ENCODE assay signal across 16 cellular contexts in genomic region chr15:58401276-58401675, GRCh38. TPM values are rescaled to one million over a fixed set of nuclear protein-coding genes. Genes with fewer than 3 reads are reported as not detected.
A peak's percentile ranks its signal among the peaks of the same experiment; 100 is the strongest.
DNase-seq lines count a peak whose midpoint lies in the region; ATAC-seq and FAIRE-seq lines count a peak whose summit lies in the region.
"Had no signal": no experiment of that assay in that cellular context is flagged by ENCODE, and none has a peak within 500 bp of the region (broad histone marks: within the 10 kb centered on the region; RNA-seq: fewer than 3 reads in every experiment).

No MANE protein-coding gene starts in this region.

- H3K27ac Mint-ChIP-seq in activated T-cell treated with anti-CD3 and anti-CD28 coated beads, Interleukin-2, amount 50 U/mL, for 24 hours, result no peak overlapping the region
- H3K27ac Mint-ChIP-seq: CD8-positive, alpha-beta memory T cell had no signal

- H3K36me3 Mint-ChIP-seq in activated T-cell treated with anti-CD3 and anti-CD28 coated beads, Interleukin-2, amount 50 U/mL, for 24 hours (ENCODE audit: low read depth), result no peaks in the 10 kb centered on the region
- H3K36me3 Mint-ChIP-seq: CD8-positive, alpha-beta memory T cell had no signal

- DNase-seq in DMS 273 (lab: John Stamatoyannopoulos, UW; ENCODE audit: unreplicated experiment) (peak; percentile 94), NCI-H2171 (lab: John Stamatoyannopoulos, UW) (peak; percentile 13), NCI-H82 treated with DMSO at 0.1 percent for 48 hours (lab: John Stamatoyannopoulos, UW; ENCODE audit: unreplicated experiment) (peak; percentile 37), cerebellum (ENCODE audit: low spot score) (peak; percentile 79), iPS-NIHi11 (ENCODE audit: low spot score) (no peak), GM19239 (ENCODE audit: insufficient read length, low spot score) (no peak)
- DNase-seq in activated T-cell treated with anti-CD3 and anti-CD28 coated beads, Interleukin-2, amount 50 U/mL, for 24 hours, result no peak
- DNase-seq: 8988T; AML-193; CD8-positive, alpha-beta memory T cell; DMS79 treated with DMSO at 0.1 percent for 48 hours; EL; GDM1 had no signal

- FAIRE-seq in GM19239 (lab: Jason Lieb, UNC), result no peak
- FAIRE-seq: GM12892, H1 had no signal

- H3K27me3 Mint-ChIP-seq in activated T-cell treated with anti-CD3 and anti-CD28 coated beads, Interleukin-2, amount 50 U/mL, for 24 hours, result no peaks in the 10 kb centered on the region

- H3K9me3 Mint-ChIP-seq in activated T-cell treated with anti-CD3 and anti-CD28 coated beads, Interleukin-2, amount 50 U/mL, for 24 hours, result no peaks in the 10 kb centered on the region
- H3K9me3 Mint-ChIP-seq: CD8-positive, alpha-beta memory T cell had no signal

- ATAC-seq in HG02642 (IDR thresholded peaks at IDR 0.05; ENCODE audit: poor library complexity, unreplicated experiment), result no peak

- no peaks in the 10 kb centered on the region for H3K4me1 Mint-ChIP-seq in activated T-cell treated with anti-CD3 and anti-CD28 coated beads, Interleukin-2, amount 50 U/mL, for 24 hours (ENCODE audit: low read depth)
- H3K4me1 Mint-ChIP-seq: CD8-positive, alpha-beta memory T cell had no signal

- H3K4me3 Mint-ChIP-seq in activated T-cell treated with anti-CD3 and anti-CD28 coated beads, Interleukin-2, amount 50 U/mL, for 24 hours, result no peak overlapping the region
- H3K4me3 Mint-ChIP-seq: CD8-positive, alpha-beta memory T cell had no signal

RNA-seq across cellular contexts. Expression of gene LIPC, which starts 30.5 kb away (rescaled TPM):
- not detected for total RNA-seq in cerebellum
- total RNA-seq: H1 had no signal

Comparison
In these comparisons a context has a peak if more than half of its experiments do, and no peak if none do; other contexts are left out.
1. DNase-seq: peak in DMS 273 (single experiment), NCI-H2171 (single experiment), NCI-H82 treated with DMSO at 0.1 percent for 48 hours (single experiment) and cerebellum (single experiment); none in iPS-NIHi11 (single experiment), GM19239 (single experiment) and activated T-cell treated with anti-CD3 and anti-CD28 coated beads, Interleukin-2, amount 50 U/mL, for 24 hours (single experiment).